ENCODE assay signal across 11 cellular contexts in the genomic region with DNA sequence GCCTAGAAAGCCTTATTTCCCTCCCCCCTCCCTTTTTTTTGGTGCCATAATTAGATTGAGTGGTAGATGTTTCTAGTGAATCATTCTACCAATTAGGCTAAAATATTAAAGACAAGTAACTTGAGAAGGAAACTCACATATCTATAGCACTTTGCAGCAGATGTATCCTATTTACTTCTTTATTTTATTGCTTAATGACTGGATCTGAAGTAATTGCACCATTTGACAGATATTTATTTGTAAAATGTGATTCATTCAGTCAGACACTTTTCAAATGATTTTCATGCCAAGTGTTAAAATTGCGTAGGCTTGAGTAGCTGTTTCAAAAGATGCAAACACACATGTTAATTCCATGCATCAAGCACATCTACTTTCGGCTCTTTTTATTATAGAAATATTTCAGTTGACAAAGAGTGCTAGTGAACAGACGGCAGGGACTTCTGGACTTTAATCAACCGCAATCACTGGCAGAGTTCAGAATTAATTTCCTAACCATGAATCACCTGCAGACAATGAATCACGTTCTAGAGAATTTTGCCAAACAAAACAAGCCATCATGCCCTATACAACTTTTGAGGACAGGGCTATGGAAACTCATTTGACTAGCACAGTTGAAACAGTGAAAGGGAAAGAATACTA.
DNase-seq lines count a peak whose midpoint lies in the region; ATAC-seq, FAIRE-seq and TF ChIP-seq lines count a peak whose summit lies in the region.
"Had no signal": no experiment of that assay in that cellular context is flagged by ENCODE, and none has a peak within 500 bp of the region (broad histone marks: within the 10 kb centered on the region; RNA-seq: fewer than 3 reads in every experiment).

No MANE protein-coding gene starts in this region.

- H3K36me3 Mint-ChIP-seq in mesothelial cell of epicardium (no peaks in the 10 kb centered on the region), immature natural killer cell (no peaks in the 10 kb centered on the region)
- H3K36me3 Mint-ChIP-seq: activated naive CD8-positive, alpha-beta T cell treated with anti-CD3 and anti-CD28 coated beads, Interleukin-2, amount 10 ng/mL, durations not matched to agents 7 days and 5 days had no signal

- no peak for TF ChIP-seq POLR2A in A549 (IDR thresholded peaks at IDR 0.05; ENCODE audit: low read length)
- TF ChIP-seq POLR2A in transverse colon (IDR thresholded peaks at IDR 0.05) = no peak

- TF ChIP-seq EP300 in A549 (IDR thresholded peaks at IDR 0.05) (no peak), transverse colon (IDR thresholded peaks at IDR 0.05; ENCODE audit: low read depth) (no peak)

- H3K27me3 Mint-ChIP-seq in mesothelial cell of epicardium (ENCODE audit: low read depth) = no peaks in the 10 kb centered on the region
- H3K27me3 Mint-ChIP-seq in immature natural killer cell (ENCODE audit: low read depth in 3 of 3) = peaks cover 0 to 3% (median 2%) of the 10 kb centered on the region in 3 donors
- H3K27me3 Mint-ChIP-seq: activated B cell treated with CpG ODN at 0.5 μM for 24 hours; activated naive CD8-positive, alpha-beta T cell treated with anti-CD3 and anti-CD28 coated beads, Interleukin-2, amount 10 ng/mL, durations not matched to agents 7 days and 5 days had no signal

- H3K4me3 ChIP-seq in A549 (no peak overlapping the region), WI38 (ENCODE audit: low read depth, low read length) (peak overlapping the region; percentile 16), transverse colon (no peak overlapping the region)
- H3K4me3 ChIP-seq: BLaER1 had no signal

- no peak for TF ChIP-seq RAD21 in A549 (conservative IDR thresholded peaks at IDR 0.05 in 1 of 2, IDR thresholded peaks at IDR 0.05 in 1 of 2)

- H3K4me2 ChIP-seq in A549 = peak overlapping the region; percentile 42; the same call in 2 of the 3 replicates
- H3K4me2 ChIP-seq: BLaER1 had no signal

- no peak for FAIRE-seq in A549 (lab: Jason Lieb, UNC)

- no peak overlapping the region for H3K27ac ChIP-seq in A549
- H3K27ac ChIP-seq in transverse colon = no peak overlapping the region
- no peak overlapping the region for H3K27ac ChIP-seq in caudate nucleus (ENCODE audit: low read depth, low read length)
- H3K27ac ChIP-seq: BLaER1 had no signal

- H3K27me3 ChIP-seq in transverse colon = no peaks in the 10 kb centered on the region
- H3K27me3 ChIP-seq: BLaER1 had no signal

- no peak for ATAC-seq in A549

- H3K36me3 ChIP-seq in transverse colon = no peaks in the 10 kb centered on the region
- H3K36me3 ChIP-seq: BLaER1 had no signal

- peaks cover 6% of the 10 kb centered on the region; the same call in 1 of the 3 replicates for H3K4me1 ChIP-seq in A549
- peaks cover 0 to 4% (median 0%) of the 10 kb centered on the region in 4 donors for H3K4me1 ChIP-seq in transverse colon
- H3K4me1 ChIP-seq: BLaER1 had no signal

- H3K4me3 Mint-ChIP-seq in mesothelial cell of epicardium (no peak overlapping the region), immature natural killer cell (no peak overlapping the region)
- H3K4me3 Mint-ChIP-seq: activated B cell treated with CpG ODN at 0.5 μM for 24 hours; activated naive CD8-positive, alpha-beta T cell treated with anti-CD3 and anti-CD28 coated beads, Interleukin-2, amount 10 ng/mL, durations not matched to agents 7 days and 5 days had no signal

- POLR2A ChIA-PET in A549 (lab: Yijun Ruan, JAX) = no interaction called here

- H3K9me3 ChIP-seq in A549 = no peaks in the 10 kb centered on the region
- H3K9me3 ChIP-seq in transverse colon = no peaks in the 10 kb centered on the region
- H3K9me3 ChIP-seq: BLaER1 had no signal

- DNase-seq in A549 (ENCODE audit: low read depth in 1 of 2, low spot score in 1 of 2) = no peak
- DNase-seq in HS-27A (ENCODE audit: low read depth) = peak; percentile 81
- peak; percentile 85 for DNase-seq in glomerular endothelial cell (ENCODE audit: extremely low read depth, low read depth, low spot score)
- DNase-seq in transverse colon = no peak
- no peak for DNase-seq in caudate nucleus (lab: John Stamatoyannopoulos, UW)
- no peak for DNase-seq in mesothelial cell of epicardium (ENCODE audit: low spot score in 2 of 2, unreplicated experiment in 2 of 2)
- no peak for DNase-seq in immature natural killer cell
- DNase-seq: activated B cell treated with CpG ODN at 0.5 μM for 24 hours; activated naive CD8-positive, alpha-beta T cell treated with anti-CD3 and anti-CD28 coated beads, Interleukin-2, amount 10 ng/mL, durations not matched to agents 7 days and 5 days had no signal

- in situ Hi-C loops in transverse colon (cut with MboI; ENCODE audit: low pct_ligation_motif_present in 1 of 4, low pct_unique_long_range_greater_than_20kb in 1 of 4, low sequenced_read_pairs in 3 of 4) = no loop called here

- WGBS in A549 (ENCODE audit: missing lambda C conversion rate) = 5% methylated on average over 5 of the region's 5 CpGs
- 23 to 47% methylated on average over 5 of the region's 5 CpGs for WGBS in transverse colon (ENCODE audit: low coverage in 1 of 2), 2 donors

- H3K4me1 Mint-ChIP-seq in mesothelial cell of epicardium = peaks cover 16% of the 10 kb centered on the region
- H3K4me1 Mint-ChIP-seq in immature natural killer cell = no peaks in the 10 kb centered on the region
- H3K4me1 Mint-ChIP-seq: activated B cell treated with CpG ODN at 0.5 μM for 24 hours; activated naive CD8-positive, alpha-beta T cell treated with anti-CD3 and anti-CD28 coated beads, Interleukin-2, amount 10 ng/mL, durations not matched to agents 7 days and 5 days had no signal

- H3K27ac Mint-ChIP-seq in mesothelial cell of epicardium = no peak overlapping the region
- H3K27ac Mint-ChIP-seq in immature natural killer cell = no peak overlapping the region
- H3K27ac Mint-ChIP-seq: activated B cell treated with CpG ODN at 0.5 μM for 24 hours; activated naive CD8-positive, alpha-beta T cell treated with anti-CD3 and anti-CD28 coated beads, Interleukin-2, amount 10 ng/mL, durations not matched to agents 7 days and 5 days had no signal

- intact Hi-C loops in transverse colon (cut with DNase I; ENCODE audit: low total_unique reads) = no loop called here

- CTCF ChIA-PET in A549 (lab: Yijun Ruan, JAX) = no interaction called here

- TF ChIP-seq CTCF in A549 (IDR thresholded peaks at IDR 0.05) (no peak), WI38 (IDR thresholded peaks at IDR 0.05; ENCODE audit: low read depth, low read length) (no peak), transverse colon (IDR thresholded peaks at IDR 0.05) (no peak), mesothelial cell of epicardium (IDR thresholded peaks at IDR 0.05; ENCODE audit: unreplicated experiment) (no peak)

- H3K9me3 Mint-ChIP-seq in mesothelial cell of epicardium (no peaks in the 10 kb centered on the region), immature natural killer cell (peaks cover 0 to 4% (median 0%) of the 10 kb centered on the region in 6 donors)
- H3K9me3 Mint-ChIP-seq: activated B cell treated with CpG ODN at 0.5 μM for 24 hours; activated naive CD8-positive, alpha-beta T cell treated with anti-CD3 and anti-CD28 coated beads, Interleukin-2, amount 10 ng/mL, durations not matched to agents 7 days and 5 days had no signal

TF ChIP-seq in A549, 52 proteins besides CTCF, POLR2A, EP300 and RAD21:
- no peak for TF ChIP-seq CBX2 (IDR thresholded peaks at IDR 0.05; ENCODE audit: borderline replicate concordance, low read depth)
- no peak for TF ChIP-seq TFCP2L1 (CRISPR knock-in tag; IDR thresholded peaks at IDR 0.05)
- peak; percentile 38; the same call in 1 of the 2 replicates for TF ChIP-seq JUNB (IDR thresholded peaks at IDR 0.05)

Comparison
In these comparisons a context has a peak if more than half of its experiments do, and no peak if none do; other contexts are left out.
1. DNase-seq: peak in HS-27A (single experiment) and glomerular endothelial cell (single experiment); none in A549 (0 of 2), transverse colon (single experiment), caudate nucleus (0 of 61), mesothelial cell of epicardium (0 of 2) and immature natural killer cell (0 of 3).